Comparison of ENCODE assay signal across 30 cellular contexts in genomic region chrX:97763391-97763790, GRCh38.
"Had no signal": no experiment of that assay in that cellular context is flagged by ENCODE, and none has a peak within 500 bp of the region (broad histone marks: within the 10 kb centered on the region; RNA-seq: fewer than 3 reads in every experiment).

No MANE protein-coding gene starts in this region.

- H3K4me1 Mint-ChIP-seq: memory B cell; naive B cell; neural crest cell; stimulated activated naive CD8-positive, alpha-beta T cell treated with anti-CD3 and anti-CD28 coated beads, Interleukin-15, amount 100 ng/mL, for 72 hours had no signal

- H3K36me3 ChIP-seq: esophagus squamous epithelium, right lobe of liver, suprapubic skin, transverse colon, upper lobe of right lung, uterus had no signal

- H3K36me3 Mint-ChIP-seq: memory B cell; naive B cell; natural killer cell treated with Interleukin-12 subunit alpha and Interleukin-12 subunit beta and Interleukin-15 and Interleukin-18, amount 100 ng/mL, for 72 hours had no signal

- H3K27ac Mint-ChIP-seq: memory B cell; mesothelial cell of epicardium; naive B cell; natural killer cell treated with Interleukin-12 subunit alpha and Interleukin-12 subunit beta and Interleukin-15 and Interleukin-18, amount 100 ng/mL, for 72 hours; progenitor cell of endocrine pancreas; stimulated activated naive CD8-positive, alpha-beta T cell treated with anti-CD3 and anti-CD28 coated beads, Interleukin-15, amount 100 ng/mL, for 72 hours had no signal

- H3K27ac ChIP-seq: coronary artery, esophagus squamous epithelium, parathyroid adenoma, right lobe of liver, suprapubic skin, transverse colon, upper lobe of right lung, uterus had no signal

- H2AFZ ChIP-seq: parathyroid adenoma had no signal

- H3K9me3 ChIP-seq: esophagus squamous epithelium, mucosa of descending colon, right lobe of liver, suprapubic skin, transverse colon, upper lobe of right lung, uterus had no signal

- ATAC-seq: left lobe of liver; mucosa of descending colon; natural killer cell treated with Interleukin-12 subunit alpha and Interleukin-12 subunit beta and Interleukin-15 and Interleukin-18, amount 100 ng/mL, for 72 hours; right lobe of liver; stimulated activated naive CD8-positive, alpha-beta T cell treated with anti-CD3 and anti-CD28 coated beads, Interleukin-15, amount 100 ng/mL, for 72 hours; upper lobe of right lung had no signal

- H3K9me3 Mint-ChIP-seq: memory B cell; natural killer cell treated with Interleukin-12 subunit alpha and Interleukin-12 subunit beta and Interleukin-15 and Interleukin-18, amount 100 ng/mL, for 72 hours; neural crest cell; stimulated activated naive CD8-positive, alpha-beta T cell treated with anti-CD3 and anti-CD28 coated beads, Interleukin-15, amount 100 ng/mL, for 72 hours had no signal

- H3K9ac ChIP-seq: parathyroid adenoma had no signal

- H3K4me3 Mint-ChIP-seq: memory B cell; mesothelial cell of epicardium; naive B cell; natural killer cell treated with Interleukin-12 subunit alpha and Interleukin-12 subunit beta and Interleukin-15 and Interleukin-18, amount 100 ng/mL, for 72 hours; neural crest cell; stimulated activated naive CD8-positive, alpha-beta T cell treated with anti-CD3 and anti-CD28 coated beads, Interleukin-15, amount 100 ng/mL, for 72 hours had no signal

- H3K4me1 ChIP-seq: esophagus squamous epithelium, parathyroid adenoma, right lobe of liver, suprapubic skin, transverse colon, upper lobe of right lung, uterus had no signal

- DNase-seq: dermis blood vessel endothelial cell; effector memory CD4-positive, alpha-beta T cell; erythroblast; esophagus squamous epithelium; foreskin melanocyte; hypothalamus; kidney; mucosa of descending colon; naive B cell; right lobe of liver; small intestine; stimulated activated CD4-positive, alpha-beta T cell treated with anti-CD3 and anti-CD28 coated beads, Interleukin-12 subunit alpha, Interleukin-12 subunit beta, amount 100 ng/mL, for 4 hours; stimulated activated CD4-positive, alpha-beta T cell treated with anti-CD3 and anti-CD28 coated beads, Interleukin-1b, Interleukin-23, amount 100 ng/mL, for 48 hours; stimulated activated CD4-positive, alpha-beta T cell treated with anti-CD3 and anti-CD28 coated beads, Interleukin-4, amount 100 ng/mL, for 1 hour; stimulated activated CD8-positive, alpha-beta memory T cell treated with anti-CD3 and anti-CD28 coated beads, Interleukin-4, amount 100 ng/mL, for 48 hours; stimulated activated naive CD4-positive, alpha-beta T cell; stimulated activated naive CD8-positive, alpha-beta T cell treated with anti-CD3 and anti-CD28 coated beads, Interleukin-15, amount 100 ng/mL, for 72 hours; transverse colon; upper lobe of right lung; uterus had no signal

- H3K79me2 ChIP-seq: parathyroid adenoma had no signal

- H3K27me3 ChIP-seq: esophagus squamous epithelium, suprapubic skin, transverse colon, upper lobe of right lung, uterus had no signal

- H3K27me3 Mint-ChIP-seq: memory B cell; naive B cell; progenitor cell of endocrine pancreas; stimulated activated naive CD8-positive, alpha-beta T cell treated with anti-CD3 and anti-CD28 coated beads, Interleukin-15, amount 100 ng/mL, for 72 hours had no signal

- H3K4me3 ChIP-seq: coronary artery, esophagus squamous epithelium, lung, mucosa of descending colon, right lobe of liver, suprapubic skin, transverse colon, upper lobe of right lung, uterus had no signal
